In genomic region chr20:39116020-39116419, GRCh38 we compare ENCODE assay signal across 19 cellular contexts.
DNase-seq lines count a peak whose midpoint lies in the region; ATAC-seq, FAIRE-seq and TF ChIP-seq lines count a peak whose summit lies in the region.
"Had no signal": no experiment of that assay in that cellular context is flagged by ENCODE, and none has a peak within 500 bp of the region (broad histone marks: within the 10 kb centered on the region; RNA-seq: fewer than 3 reads in every experiment).

No MANE protein-coding gene starts in this region.

- no peak overlapping the region for H3K27ac Mint-ChIP-seq in WTC11
- peak overlapping the region; percentile 15 for H3K27ac Mint-ChIP-seq in stimulated activated effector memory CD8-positive, alpha-beta T cell treated with anti-CD3 and anti-CD28 coated beads, Interleukin-12 subunit alpha, Interleukin-12 subunit beta, amount 100 ng/mL, for 72 hours
- H3K27ac Mint-ChIP-seq: CD4-positive, alpha-beta memory T cell had no signal

- H3K4me3 Mint-ChIP-seq in WTC11, result no peak overlapping the region
- no peak overlapping the region for H3K4me3 Mint-ChIP-seq in stimulated activated effector memory CD8-positive, alpha-beta T cell treated with anti-CD3 and anti-CD28 coated beads, Interleukin-12 subunit alpha, Interleukin-12 subunit beta, amount 100 ng/mL, for 72 hours

- H3K4me3 ChIP-seq in HUES48 (ENCODE audit: low read depth, low read length) (no peak overlapping the region), HUES64 (ENCODE audit: low read length) (no peak overlapping the region), brain microvascular endothelial cell (ENCODE audit: low read depth, low read length) (no peak overlapping the region)
- H3K4me3 ChIP-seq: GM23248 had no signal

- peak; percentile 7 for ATAC-seq in WTC11
- ATAC-seq in stimulated activated effector memory CD8-positive, alpha-beta T cell treated with anti-CD3 and anti-CD28 coated beads, Interleukin-12 subunit alpha, Interleukin-12 subunit beta, amount 100 ng/mL, for 72 hours, result no peak

- TF ChIP-seq CTCF in WTC11 (IDR thresholded peaks at IDR 0.05) (no peak), brain microvascular endothelial cell (IDR thresholded peaks at IDR 0.05; ENCODE audit: low read depth, low read length, missing control alignments) (no peak)

- in situ Hi-C loops in brain microvascular endothelial cell (cut with HindIII; ENCODE audit: low pct_ligation_motif_present, low sequenced_read_pairs), result no loop called here

- H3K36me3 ChIP-seq in HUES48 (ENCODE audit: control insufficient read depth, insufficient read depth, low read length) (no peaks in the 10 kb centered on the region), HUES64 (ENCODE audit: insufficient read depth, low read length) (no peaks in the 10 kb centered on the region), brain microvascular endothelial cell (replicated peaks) (no peaks in the 10 kb centered on the region)

- DNase-seq in WTC11 (ENCODE audit: low spot score) (no peak), GM19239 (ENCODE audit: insufficient read length, low spot score) (no peak), brain microvascular endothelial cell (no peak)
- no peak for DNase-seq in stimulated activated effector memory CD8-positive, alpha-beta T cell treated with anti-CD3 and anti-CD28 coated beads, Interleukin-12 subunit alpha, Interleukin-12 subunit beta, amount 100 ng/mL, for 72 hours (ENCODE audit: low spot score in 2 of 2)
- DNase-seq: C1 segment of cervical spinal cord; Calu3; CD4-positive, alpha-beta memory T cell; COR-L47; DMS53; DMS79 treated with DMSO at 0.1 percent for 48 hours; GF-D8; GM23248; H7; HCEC 1CT had no signal

- peaks cover 39% of the 10 kb centered on the region for H3K4me1 Mint-ChIP-seq in WTC11
- H3K4me1 Mint-ChIP-seq in stimulated activated effector memory CD8-positive, alpha-beta T cell treated with anti-CD3 and anti-CD28 coated beads, Interleukin-12 subunit alpha, Interleukin-12 subunit beta, amount 100 ng/mL, for 72 hours, result peaks cover 7% of the 10 kb centered on the region
- H3K4me1 Mint-ChIP-seq: CD4-positive, alpha-beta memory T cell had no signal

- H3K4me1 ChIP-seq in HUES48 (ENCODE audit: control insufficient read depth, insufficient read depth, low read length), result peaks cover 10% of the 10 kb centered on the region; the same call in 1 of the 2 replicates
- peaks cover 5% of the 10 kb centered on the region; the same call in 1 of the 2 replicates for H3K4me1 ChIP-seq in HUES64 (ENCODE audit: insufficient read depth, low read length)

- 89% methylated on average over 2 of the region's 2 CpGs for WGBS in HUES64

- H3K9me3 ChIP-seq in HUES48 (ENCODE audit: control insufficient read depth, insufficient read depth, low read length) (no peaks in the 10 kb centered on the region; the same call in 1 of the 2 replicates), HUES64 (ENCODE audit: insufficient read depth, low read depth, low read length) (0 out of 2 replicates have a peak, but pooled peaks cover 4% of the 10 kb centered on the region)

- CTCF ChIA-PET in WTC11 (lab: Charles Lee), result interaction anchor here (1.3 kb wide), 1 partner anchor 153 kb away, joined by 6 read pairs; no protein-coding TSS in a partner anchor

- FAIRE-seq in GM19239 (lab: Jason Lieb, UNC), result no peak
- FAIRE-seq: GM12891, GM18507, H1 had no signal

- H3K9me3 Mint-ChIP-seq in WTC11, result peaks cover 26% of the 10 kb centered on the region
- no peaks in the 10 kb centered on the region for H3K9me3 Mint-ChIP-seq in stimulated activated effector memory CD8-positive, alpha-beta T cell treated with anti-CD3 and anti-CD28 coated beads, Interleukin-12 subunit alpha, Interleukin-12 subunit beta, amount 100 ng/mL, for 72 hours
- H3K9me3 Mint-ChIP-seq: CD4-positive, alpha-beta memory T cell had no signal

- H3K27ac ChIP-seq in HUES48 (ENCODE audit: low read depth, low read length), result peak overlapping the region; percentile 65
- peak overlapping the region; percentile 46; the same call in 1 of the 2 replicates for H3K27ac ChIP-seq in HUES64 (ENCODE audit: low read depth, low read length)
- no peak overlapping the region for H3K27ac ChIP-seq in brain microvascular endothelial cell
- H3K27ac ChIP-seq: GM23248 had no signal

- POLR2A ChIA-PET in WTC11 (lab: Charles Lee), result no interaction called here

- no peak overlapping the region for H3K9ac ChIP-seq in HUES48 (ENCODE audit: low read depth, low read length)
- H3K9ac ChIP-seq in HUES64 (ENCODE audit: low read depth, low read length), result no peak overlapping the region
- H3K9ac ChIP-seq: GM23248 had no signal

- H3K27me3 ChIP-seq in HUES48 (ENCODE audit: control insufficient read depth, insufficient read depth, low read length), result no peaks in the 10 kb centered on the region; the same call in 1 of the 2 replicates
- no peaks in the 10 kb centered on the region for H3K27me3 ChIP-seq in HUES64 (ENCODE audit: insufficient read depth, low read length)
- peaks cover 5% of the 10 kb centered on the region for H3K27me3 ChIP-seq in brain microvascular endothelial cell (replicated peaks)

- H3K27me3 Mint-ChIP-seq in WTC11 (ENCODE audit: low read depth), result peaks cover 12% of the 10 kb centered on the region

- peaks cover 7% of the 10 kb centered on the region; the same call in 1 of the 2 replicates for H3K36me3 Mint-ChIP-seq in WTC11
- H3K36me3 Mint-ChIP-seq in stimulated activated effector memory CD8-positive, alpha-beta T cell treated with anti-CD3 and anti-CD28 coated beads, Interleukin-12 subunit alpha, Interleukin-12 subunit beta, amount 100 ng/mL, for 72 hours, result no peaks in the 10 kb centered on the region
- H3K36me3 Mint-ChIP-seq: CD4-positive, alpha-beta memory T cell had no signal

TF ChIP-seq in WTC11, 78 proteins besides CTCF, POLR2A, EP300 and RAD21 (continues in another document):
- TF ChIP-seq NFE2L1 (CRISPR knock-in tag; IDR thresholded peaks at IDR 0.05), result no peak
- no peak for TF ChIP-seq ZSCAN18 (CRISPR knock-in tag; IDR thresholded peaks at IDR 0.05)
- no peak for TF ChIP-seq SOX15 (CRISPR knock-in tag; IDR thresholded peaks at IDR 0.05)
- TF ChIP-seq TEAD1 (CRISPR knock-in tag; IDR thresholded peaks at IDR 0.05), result no peak
- TF ChIP-seq ZBTB43 (CRISPR knock-in tag; IDR thresholded peaks at IDR 0.05), result no peak
- no peak for TF ChIP-seq ZNF425 (CRISPR knock-in tag; conservative IDR thresholded peaks at IDR 0.05)
- TF ChIP-seq CREB1 (CRISPR knock-in tag; IDR thresholded peaks at IDR 0.05), result no peak
- TF ChIP-seq TP53 (CRISPR knock-in tag; IDR thresholded peaks at IDR 0.05), result no peak
- no peak for TF ChIP-seq NR3C1 (CRISPR knock-in tag; conservative IDR thresholded peaks at IDR 0.05; ENCODE audit: low read depth)
